1 cellular context compared by ENCODE assay signal in genomic region chr10:118722694-118723093, GRCh38.
TF ChIP-seq lines count a peak whose summit lies in the region.

No MANE protein-coding gene starts in this region.

TF ChIP-seq in GM23338, 12 proteins besides CTCF, POLR2A, EP300 and RAD21:
- TF ChIP-seq ETS1 (IDR thresholded peaks at IDR 0.05) (no peak), POLR2AphosphoS5 (IDR thresholded peaks at IDR 0.05; ENCODE audit: low read depth) (no peak), EZH2 (IDR thresholded peaks at IDR 0.05; ENCODE audit: low read depth, unreplicated experiment) (no peak), EZH2phosphoT487 (IDR thresholded peaks at IDR 0.05; ENCODE audit: unreplicated experiment) (no peak), ZNF114 (CRISPR knock-in tag; IDR thresholded peaks at IDR 0.05) (no peak), STAT1 (IDR thresholded peaks at IDR 0.05; ENCODE audit: unreplicated experiment) (no peak), CREB1 (CRISPR knock-in tag; IDR thresholded peaks at IDR 0.05; ENCODE audit: low read depth) (no peak), ZNF462 (CRISPR knock-in tag; IDR thresholded peaks at IDR 0.05) (no peak), NANOG (IDR thresholded peaks at IDR 0.05; ENCODE audit: borderline replicate concordance) (no peak), REST (IDR thresholded peaks at IDR 0.05; ENCODE audit: unreplicated experiment) (no peak), JUNB (IDR thresholded peaks at IDR 0.05; ENCODE audit: unreplicated experiment) (no peak), ZNF331 (CRISPR knock-in tag; IDR thresholded peaks at IDR 0.05; ENCODE audit: low read depth) (no peak)
